Comparison of ENCODE assay signal across 10 cellular contexts in the genomic region with DNA sequence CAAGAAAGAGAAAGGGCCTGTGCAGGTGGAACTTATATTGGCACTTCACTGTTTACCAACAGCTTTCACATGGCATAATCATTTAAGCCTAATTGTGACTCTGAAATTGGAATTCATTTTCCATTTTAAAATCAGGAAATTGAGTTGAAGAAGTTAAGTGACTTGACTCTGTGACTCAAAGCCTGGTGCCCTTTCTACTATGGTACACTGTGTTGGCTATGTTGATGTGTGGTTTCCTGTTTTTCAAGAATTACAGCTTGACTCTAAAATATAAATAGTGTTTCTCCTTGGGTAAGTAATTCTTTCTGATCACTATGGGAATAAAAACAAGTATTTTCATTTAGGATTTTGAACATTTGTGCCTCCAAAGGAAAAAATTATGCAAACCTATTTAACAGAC. TPM values are rescaled to one million over a fixed set of nuclear protein-coding genes. Genes with fewer than 3 reads are reported as not detected.
DNase-seq lines count a peak whose midpoint lies in the region; ATAC-seq and TF ChIP-seq lines count a peak whose summit lies in the region.
"Had no signal": no experiment of that assay in that cellular context is flagged by ENCODE, and none has a peak within 500 bp of the region (broad histone marks: within the 10 kb centered on the region; RNA-seq: fewer than 3 reads in every experiment).

No MANE protein-coding gene starts in this region.

- no peaks in the 10 kb centered on the region for H3K36me3 Mint-ChIP-seq in activated naive CD4-positive, alpha-beta T cell treated with anti-CD3 and anti-CD28 coated beads, Interleukin-2, amount 50 U/mL, for 24 hours
- peaks cover 10 to 18% of the 10 kb centered on the region in 2 donors for H3K36me3 Mint-ChIP-seq in activated naive CD4-positive, alpha-beta T cell treated with anti-CD3 and anti-CD28 coated beads, Interleukin-2, amount 50 U/mL, for 72 hours

- H3K9me3 ChIP-seq in liver (ENCODE audit: control insufficient read depth in 4 of 4, low read length in 3 of 4) (no peaks in the 10 kb centered on the region), testis (no peaks in the 10 kb centered on the region)

- H3K4me3 Mint-ChIP-seq in activated naive CD4-positive, alpha-beta T cell treated with anti-CD3 and anti-CD28 coated beads, Interleukin-2, amount 50 U/mL, for 24 hours: peak overlapping the region; percentile 59

- intact Hi-C loops in testis (cut with DNase I; ENCODE audit: low total_unique reads): loop anchor here (10.0 kb wide), 1 partner anchor 66 kb away; no protein-coding TSS in a partner anchor

- TF ChIP-seq CTCF in liver (IDR thresholded peaks at IDR 0.05; ENCODE audit: low read depth, low read length, missing input control) (no peak), testis (IDR thresholded peaks at IDR 0.05) (no peak)

- H3K4me1 ChIP-seq in liver (ENCODE audit: control insufficient read depth in 4 of 4, insufficient read depth in 4 of 4, low read length in 3 of 4) (peaks cover 9 to 43% (median 32%) of the 10 kb centered on the region in 4 donors), urinary bladder (ENCODE audit: insufficient read depth) (peaks cover 9% of the 10 kb centered on the region), testis (peaks cover 8% of the 10 kb centered on the region)

- H3K4me1 Mint-ChIP-seq in activated naive CD4-positive, alpha-beta T cell treated with anti-CD3 and anti-CD28 coated beads, Interleukin-2, amount 50 U/mL, for 24 hours: peaks cover 61% of the 10 kb centered on the region

- in situ Hi-C loops in KBM-7 (cut with MboI; ENCODE audit: low pct_unique_long_range_greater_than_20kb, low sequenced_read_pairs): loop anchor here (25.0 kb wide), 1 partner anchor 148 kb away; no protein-coding TSS in a partner anchor

- no peaks in the 10 kb centered on the region for H3K27me3 Mint-ChIP-seq in activated naive CD4-positive, alpha-beta T cell treated with anti-CD3 and anti-CD28 coated beads, Interleukin-2, amount 50 U/mL, for 24 hours

- H3K27me3 ChIP-seq in liver (ENCODE audit: control insufficient read depth in 4 of 4, insufficient read depth in 4 of 4, low read length in 3 of 4) (no peaks in the 10 kb centered on the region), testis (no peaks in the 10 kb centered on the region)

- DNase-seq in activated naive CD4-positive, alpha-beta T cell treated with anti-CD3 and anti-CD28 coated beads, Interleukin-2, amount 50 U/mL, for 16 hours: no peak
- no peak for DNase-seq in activated naive CD4-positive, alpha-beta T cell treated with anti-CD3 and anti-CD28 coated beads, Interleukin-2, amount 50 U/mL, for 72 hours (ENCODE audit: low spot score in 2 of 2)
- no peak for DNase-seq in KBM-7
- DNase-seq in testis: no peak
- no peak for DNase-seq in glomerular visceral epithelial cell (ENCODE audit: extremely low spot score)
- DNase-seq: hippocampal formation had no signal

- no peak for TF ChIP-seq RAD21 in liver (IDR thresholded peaks at IDR 0.05)

- ATAC-seq in activated naive CD4-positive, alpha-beta T cell treated with anti-CD3 and anti-CD28 coated beads, Interleukin-2, amount 50 U/mL, for 72 hours: no peak

- H3K4me3 ChIP-seq in liver (ENCODE audit: low read depth in 1 of 3, low read length in 3 of 3) (no peak overlapping the region), urinary bladder (ENCODE audit: low read depth, low read length) (no peak overlapping the region), testis (no peak overlapping the region)

- peak overlapping the region; percentile 79 for H3K27ac Mint-ChIP-seq in activated naive CD4-positive, alpha-beta T cell treated with anti-CD3 and anti-CD28 coated beads, Interleukin-2, amount 50 U/mL, for 24 hours
- H3K27ac Mint-ChIP-seq in activated naive CD4-positive, alpha-beta T cell treated with anti-CD3 and anti-CD28 coated beads, Interleukin-2, amount 50 U/mL, for 72 hours: peak overlapping the region; percentile 2 to 76

- peak overlapping the region in 1 of 2 donors; percentile 52 for H3K9ac ChIP-seq in liver (ENCODE audit: low read depth in 1 of 2, low read length in 2 of 2)

- H3K9me3 Mint-ChIP-seq in activated naive CD4-positive, alpha-beta T cell treated with anti-CD3 and anti-CD28 coated beads, Interleukin-2, amount 50 U/mL, for 24 hours: no peaks in the 10 kb centered on the region
- no peaks in the 10 kb centered on the region for H3K9me3 Mint-ChIP-seq in activated naive CD4-positive, alpha-beta T cell treated with anti-CD3 and anti-CD28 coated beads, Interleukin-2, amount 50 U/mL, for 72 hours

- TF ChIP-seq POLR2A in testis (IDR thresholded peaks at IDR 0.05): no peak

- peak overlapping the region; percentile 21 to 74 for H3K27ac ChIP-seq in liver (ENCODE audit: low read depth in 1 of 2, low read length in 2 of 2)
- H3K27ac ChIP-seq in urinary bladder (ENCODE audit: low read depth): peak overlapping the region; percentile 83
- H3K27ac ChIP-seq in testis: no peak overlapping the region
- H3K27ac ChIP-seq: RWPE1 had no signal

- H3K36me3 ChIP-seq in liver (ENCODE audit: control insufficient read depth in 4 of 4, insufficient read depth in 3 of 4, low read depth in 1 of 4, low read length in 3 of 4): no peaks in the 10 kb centered on the region
- no peaks in the 10 kb centered on the region for H3K36me3 ChIP-seq in urinary bladder (ENCODE audit: insufficient read depth)
- H3K36me3 ChIP-seq in testis (ENCODE audit: low read depth, missing control alignments): no peaks in the 10 kb centered on the region

TF ChIP-seq in liver, 16 proteins besides CTCF, POLR2A, EP300 and RAD21:
- TF ChIP-seq JUND (IDR thresholded peaks at IDR 0.05) (no peak), SP1 (IDR thresholded peaks at IDR 0.05) (no peak), EGR1 (IDR thresholded peaks at IDR 0.05; ENCODE audit: low read depth in 2 of 2) (no peak), HNF4A (conservative IDR thresholded peaks at IDR 0.05) (peak in 1 of 2 donors; percentile 19)
- TF ChIP-seq, protein P1, sequence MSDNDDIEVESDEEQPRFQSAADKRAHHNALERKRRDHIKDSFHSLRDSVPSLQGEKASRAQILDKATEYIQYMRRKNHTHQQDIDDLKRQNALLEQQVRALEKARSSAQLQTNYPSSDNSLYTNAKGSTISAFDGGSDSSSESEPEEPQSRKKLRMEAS (IDR thresholded peaks at IDR 0.05): no peak

RNA-seq across cellular contexts. Expression of a gene that starts 4.3 kb away (rescaled TPM):
- total RNA-seq in activated naive CD4-positive, alpha-beta T cell treated with anti-CD3 and anti-CD28 coated beads, Interleukin-2, amount 50 U/mL, for 72 hours: 10 to 100 TPM; 41.5 to 71.7 TPM
- total RNA-seq in liver (10 to 100 TPM; 24.3 to 42.8 TPM), urinary bladder (32.8 TPM), testis (10 to 100 TPM; 53.6 to 56.8 TPM)
- polyA plus RNA-seq in liver (10 to 100 TPM in 1 of 2 donors, 1 to 10 TPM in 1; 7.2 to 18.6 TPM), urinary bladder (22.8 TPM), testis (ENCODE audit: insufficient read depth, low read depth, low replicate concordance) (15.8 TPM)

RNA-seq across cellular contexts. Expression of a gene that starts 46.9 kb away (rescaled TPM):
- not detected for total RNA-seq in activated naive CD4-positive, alpha-beta T cell treated with anti-CD3 and anti-CD28 coated beads, Interleukin-2, amount 50 U/mL, for 72 hours
- total RNA-seq in liver (not detected), urinary bladder (0.63 TPM), testis (10 to 100 TPM in 1 of 2 donors, 1 to 10 TPM in 1; 5.9 to 20.0 TPM)
- polyA plus RNA-seq in liver (under 1 TPM in 1 of 2 donors, not detected in 1; 0.09 TPM), urinary bladder (0.96 TPM), testis (ENCODE audit: insufficient read depth, low read depth, low replicate concordance) (26.4 TPM)

Comparison
In these comparisons a context has a peak if more than half of its experiments do, and no peak if none do; other contexts are left out.
1. H3K27ac ChIP-seq: peak in liver (2 of 2) and urinary bladder (single experiment); none in testis (0 of 2).